8 cellular contexts compared by ENCODE assay signal in the genomic region with DNA sequence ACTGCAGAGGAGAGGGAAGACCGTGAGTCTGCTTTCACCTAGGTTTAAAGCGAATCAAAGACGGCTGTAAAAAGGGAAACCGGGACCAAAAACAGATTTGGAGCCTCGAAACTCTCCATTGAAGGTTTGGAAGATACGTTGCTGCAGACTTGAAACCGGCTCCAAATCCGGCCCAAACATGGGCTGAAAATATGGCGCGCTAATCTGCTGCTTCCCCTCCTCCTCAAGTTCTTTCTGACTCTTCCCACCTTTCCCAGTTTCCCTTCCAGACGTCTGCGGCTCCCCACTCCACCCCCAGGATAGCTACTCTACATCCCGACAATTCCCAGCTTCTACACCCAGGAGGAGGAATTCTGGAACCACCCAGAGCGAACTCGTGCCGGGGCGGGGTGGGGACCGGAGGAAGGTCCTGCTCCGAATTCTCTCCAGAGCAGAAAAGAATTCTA. TPM values are rescaled to one million over a fixed set of nuclear protein-coding genes. Genes with fewer than 3 reads are reported as not detected.
DNase-seq lines count a peak whose midpoint lies in the region; ATAC-seq and TF ChIP-seq lines count a peak whose summit lies in the region.

No MANE protein-coding gene starts in this region.

- H3K27ac Mint-ChIP-seq in activated naive CD8-positive, alpha-beta T cell treated with anti-CD3 and anti-CD28 coated beads, Interleukin-2, amount 50 U/mL, for 24 hours, result peak overlapping the region; percentile 70

- H3K27me3 ChIP-seq in Karpas-422 (ENCODE audit: low read length), result no peaks in the 10 kb centered on the region

- DNase-seq in GM20000 (ENCODE audit: low spot score) (peak; percentile 25), Karpas-422 (no peak), nucleus accumbens (lab: John Stamatoyannopoulos, UW) (no peak), kidney tubule cell (ENCODE audit: low spot score) (no peak), NCI-H187 (lab: John Stamatoyannopoulos, UW) (no peak)
- DNase-seq in activated naive CD8-positive, alpha-beta T cell treated with anti-CD3 and anti-CD28 coated beads, Interleukin-2, amount 50 U/mL, for 24 hours, result no peak

- no peaks in the 10 kb centered on the region for H4K20me1 ChIP-seq in Karpas-422 (ENCODE audit: insufficient read depth, low read depth, low read length)

- H3K36me3 Mint-ChIP-seq in activated naive CD8-positive, alpha-beta T cell treated with anti-CD3 and anti-CD28 coated beads, Interleukin-2, amount 50 U/mL, for 24 hours (ENCODE audit: low read depth), result no peaks in the 10 kb centered on the region

- H3K9me3 Mint-ChIP-seq in activated naive CD8-positive, alpha-beta T cell treated with anti-CD3 and anti-CD28 coated beads, Interleukin-2, amount 50 U/mL, for 24 hours, result no peaks in the 10 kb centered on the region

- no peak for TF ChIP-seq CTCF in GM20000 (IDR thresholded peaks at IDR 0.05; ENCODE audit: extremely low read depth, missing control alignments)

- peaks cover 42% of the 10 kb centered on the region for H3K4me1 Mint-ChIP-seq in activated naive CD8-positive, alpha-beta T cell treated with anti-CD3 and anti-CD28 coated beads, Interleukin-2, amount 50 U/mL, for 24 hours

- H3K9ac ChIP-seq in Karpas-422 (ENCODE audit: low read length), result no peak overlapping the region

- ATAC-seq in activated naive CD8-positive, alpha-beta T cell treated with anti-CD3 and anti-CD28 coated beads, Interleukin-2, amount 50 U/mL, for 24 hours, result no peak

- peak overlapping the region; percentile 91 for H3K4me3 Mint-ChIP-seq in activated naive CD8-positive, alpha-beta T cell treated with anti-CD3 and anti-CD28 coated beads, Interleukin-2, amount 50 U/mL, for 24 hours

- H3K4me1 ChIP-seq in Karpas-422 (ENCODE audit: low read length), result peaks cover 10% of the 10 kb centered on the region

- H3K9me2 ChIP-seq in Karpas-422 (replicated peaks; ENCODE audit: insufficient read depth, low read length), result no peaks in the 10 kb centered on the region

- H3K4me2 ChIP-seq in Karpas-422 (ENCODE audit: low read depth, low read length, poor library complexity, severe bottlenecking), result no peak overlapping the region

- H3K27ac ChIP-seq in skin epidermis (peak overlapping the region in 11 of 21 experiments; percentile 37 to 79 (median 52)), Karpas-422 (ENCODE audit: low read length) (no peak overlapping the region)

- H3K36me3 ChIP-seq in Karpas-422 (ENCODE audit: insufficient read depth, low read length), result no peaks in the 10 kb centered on the region

- no peaks in the 10 kb centered on the region for H3K9me3 ChIP-seq in iPS-18c (ENCODE audit: control insufficient read depth, insufficient read depth, low read length)
- H3K9me3 ChIP-seq in Karpas-422 (ENCODE audit: low read length), result no peaks in the 10 kb centered on the region

- H3K79me2 ChIP-seq in Karpas-422 (ENCODE audit: low read length), result no peaks in the 10 kb centered on the region

- H3K4me3 ChIP-seq in iPS-18c (ENCODE audit: insufficient read depth, low read depth, low read length), result peak overlapping the region; percentile 52
- H3K4me3 ChIP-seq in skin epidermis, result peak overlapping the region; percentile 33 to 56 (median 50)
- no peak overlapping the region for H3K4me3 ChIP-seq in Karpas-422 (ENCODE audit: low read length)

- H2AFZ ChIP-seq in Karpas-422 (ENCODE audit: low read length), result no peak overlapping the region

- H3K27me3 Mint-ChIP-seq in activated naive CD8-positive, alpha-beta T cell treated with anti-CD3 and anti-CD28 coated beads, Interleukin-2, amount 50 U/mL, for 24 hours, result peaks cover 46% of the 10 kb centered on the region

RNA-seq across cellular contexts. Expression of a gene that starts 8.7 kb away (rescaled TPM):
- 0.54 and 0.60 TPM in 2 replicates for total RNA-seq in Karpas-422 (2014; rRNA removed; shearing (Covaris generic); ENCODE audit: low replicate concordance)
